In the genomic region with DNA sequence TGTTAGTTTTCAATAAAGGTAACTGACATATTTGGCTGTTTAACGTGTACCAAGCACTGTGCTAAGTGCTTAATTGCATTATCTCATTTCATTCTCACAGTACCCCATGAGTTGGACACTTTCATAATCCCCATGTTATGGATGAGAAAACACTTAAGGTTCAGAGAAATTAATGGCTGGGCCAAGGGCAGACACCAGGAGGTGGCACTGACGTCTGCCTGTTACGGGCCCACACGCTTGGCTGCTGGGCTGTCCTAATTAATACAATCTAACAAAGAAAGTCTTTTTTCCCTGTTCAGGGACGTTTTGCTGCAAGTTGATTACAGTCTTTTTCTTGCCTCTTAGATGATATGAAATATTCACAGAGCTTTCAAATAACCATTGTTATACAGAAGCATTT, we compare ENCODE assay signal across 22 cellular contexts. TPM values are rescaled to one million over a fixed set of nuclear protein-coding genes. Genes with fewer than 3 reads are reported as not detected.
DNase-seq lines count a peak whose midpoint lies in the region; ATAC-seq, FAIRE-seq and TF ChIP-seq lines count a peak whose summit lies in the region.
"Had no signal": no experiment of that assay in that cellular context is flagged by ENCODE, and none has a peak within 500 bp of the region (broad histone marks: within the 10 kb centered on the region; RNA-seq: fewer than 3 reads in every experiment).

No MANE protein-coding gene starts in this region.

- CTCF ChIA-PET in K562 (lab: Yijun Ruan, JAX; ENCODE audit: low intra/inter-chr PET ratio), result no interaction called here
- CTCF ChIA-PET in CD8-positive, alpha-beta memory T cell (lab: Charles Lee), result no interaction called here

- TF ChIP-seq CTCF in K562 (IDR thresholded peaks at IDR 0.05 in 2 of 3, conservative IDR thresholded peaks at IDR 0.05 in 1 of 3; ENCODE audit: insufficient read depth in 2 of 3, low read depth in 1 of 3, low read length in 3 of 3), result no peak

- no peaks in the 10 kb centered on the region for H3K9me1 ChIP-seq in K562 (ENCODE audit: control insufficient read depth, insufficient read depth, low read length)

- in situ Hi-C loops in K562 (cut with MboI), result no loop called here

- no TSS peak for BruUV-seq in K562 (replicated peaks; lab: Mats Ljungman, UMichigan)

- H2AFZ ChIP-seq in K562 (ENCODE audit: low read depth, low read length), result no peak overlapping the region
- H2AFZ ChIP-seq: GM23248 had no signal

- H3K27ac ChIP-seq in K562 (ENCODE audit: extremely low read depth, low read depth, low read length), result no peak overlapping the region
- no peak overlapping the region for H3K27ac ChIP-seq in CD8-positive, alpha-beta memory T cell (ENCODE audit: low read depth, low read length)
- H3K27ac ChIP-seq: GM23248 had no signal

- no peaks in the 10 kb centered on the region for H3K4me1 Mint-ChIP-seq in CD8-positive, alpha-beta memory T cell

- no peaks in the 10 kb centered on the region for H3K79me2 ChIP-seq in K562 (ENCODE audit: control insufficient read depth, insufficient read depth, low read length)

- no peak for TF ChIP-seq RAD21 in K562 (CRISPR knock-in tag; conservative IDR thresholded peaks at IDR 0.05 in 1 of 2, IDR thresholded peaks at IDR 0.05 in 1 of 2)

- H3K4me1 ChIP-seq in K562 (replicated peaks in 1 of 2; ENCODE audit: control insufficient read depth in 2 of 2, insufficient read depth in 2 of 2, low read length in 2 of 2), result no peaks in the 10 kb centered on the region
- H3K4me1 ChIP-seq in CD8-positive, alpha-beta memory T cell (ENCODE audit: insufficient read depth, low read length), result no peaks in the 10 kb centered on the region

- no peaks in the 10 kb centered on the region for H3K36me3 ChIP-seq in K562 (ENCODE audit: control insufficient read depth, insufficient read depth, low read length)
- no peaks in the 10 kb centered on the region for H3K36me3 ChIP-seq in CD8-positive, alpha-beta memory T cell (ENCODE audit: insufficient read depth, low read length)

- intact Hi-C loops in K562 (cut with micrococcal nuclease), result no loop called here

- H3K9ac ChIP-seq in K562 (ENCODE audit: insufficient read depth in 1 of 2, low read depth in 2 of 2, low read length in 2 of 2), result no peak overlapping the region
- H3K9ac ChIP-seq: BLaER1 treated with 17β-estradiol and CSF1 and Interleukin-3, amounts not matched to agents 10 nM and 100 nM; GM23248 had no signal

- no peak overlapping the region for H3K4me3 ChIP-seq in K562
- no peak overlapping the region for H3K4me3 ChIP-seq in CD8-positive, alpha-beta memory T cell (ENCODE audit: low read length)
- H3K4me3 ChIP-seq: BLaER1 treated with 17β-estradiol and CSF1 and Interleukin-3, amounts not matched to agents 10 nM and 100 nM; GM23248 had no signal

- peaks cover 0 to 13% (median 0%) of the 10 kb centered on the region in 3 donors for H3K36me3 Mint-ChIP-seq in CD8-positive, alpha-beta memory T cell

- H3K4me2 ChIP-seq in K562 (ENCODE audit: insufficient read depth, low read length), result no peak overlapping the region

- H3K27ac Mint-ChIP-seq in CD8-positive, alpha-beta memory T cell, result no peak overlapping the region
- H3K27ac Mint-ChIP-seq: CD4-positive, alpha-beta T cell had no signal

- WGBS in K562 (ENCODE audit: insufficient coverage, low coverage, missing lambda C conversion rate), result 0% methylated on average over 5 of the region's 5 CpGs

- no peak for TF ChIP-seq EP300 in K562 (IDR thresholded peaks at IDR 0.05; ENCODE audit: low read length)

- peak; percentile 15 for FAIRE-seq in K562 (lab: Jason Lieb, UNC)
- FAIRE-seq: D721Med, G401.6, GM12891, H54 had no signal

- POLR2A ChIA-PET in K562 (lab: Yijun Ruan, JAX), result no interaction called here
- POLR2A ChIA-PET in CD8-positive, alpha-beta memory T cell (lab: Charles Lee), result no interaction called here

- DNase-seq in Ammon's horn (ENCODE audit: low spot score) (peak; percentile 35), K562 (ENCODE audit: extremely low read depth in 1 of 4, low spot score in 3 of 4) (no peak), iPS-NIHi11 (ENCODE audit: low spot score) (peak; percentile 24), pons (ENCODE audit: low spot score) (peak; percentile 68)
- DNase-seq in CD8-positive, alpha-beta memory T cell, result no peak
- DNase-seq in activated T-cell treated with anti-CD3 and anti-CD28 coated beads, Interleukin-2, amount 50 U/mL, for 48 hours, result no peak
- DNase-seq: 8988T; AML-193; CD4-positive, alpha-beta T cell; COR-L47; DMS153; DMS79 treated with DMSO at 0.1 percent for 48 hours; EL; GM23248 had no signal

- peaks cover 6 to 27% of the 10 kb centered on the region in 2 donors for H3K27me3 Mint-ChIP-seq in CD8-positive, alpha-beta memory T cell
- H3K27me3 Mint-ChIP-seq: CD4-positive, alpha-beta T cell had no signal

- H3K4me3 Mint-ChIP-seq in CD8-positive, alpha-beta memory T cell, result no peak overlapping the region
- H3K4me3 Mint-ChIP-seq: CD4-positive, alpha-beta T cell had no signal

- ATAC-seq in K562, result no peak
- no peak for ATAC-seq in HG02623 (IDR thresholded peaks at IDR 0.05; ENCODE audit: unreplicated experiment)
- ATAC-seq in HG03108 (IDR thresholded peaks at IDR 0.05; ENCODE audit: unreplicated experiment), result no peak

- TF ChIP-seq POLR2A in K562 (conservative IDR thresholded peaks at IDR 0.05), result no peak

- H4K20me1 ChIP-seq in K562 (replicated peaks; ENCODE audit: control insufficient read depth, insufficient read depth, low read length), result no peaks in the 10 kb centered on the region
- H4K20me1 ChIP-seq: BLaER1 treated with 17β-estradiol and CSF1 and Interleukin-3, amounts not matched to agents 10 nM and 100 nM had no signal

- H3K27me3 ChIP-seq in K562 (ENCODE audit: control insufficient read depth in 2 of 2, insufficient read depth in 2 of 2, low read length in 2 of 2), result peaks cover 4 to 20% of the 10 kb centered on the region in 2 experiments; a peak in 3 of 5 replicates
- H3K27me3 ChIP-seq in CD8-positive, alpha-beta memory T cell (ENCODE audit: insufficient read depth, low read length, poor library complexity, severe bottlenecking), result no peaks in the 10 kb centered on the region
- H3K27me3 ChIP-seq: BLaER1 treated with 17β-estradiol and CSF1 and Interleukin-3, amounts not matched to agents 10 nM and 100 nM had no signal

- H3K9me3 ChIP-seq in K562 (replicated peaks; ENCODE audit: control insufficient read depth, insufficient read depth, low read depth, low read length), result no peaks in the 10 kb centered on the region
- no peaks in the 10 kb centered on the region for H3K9me3 ChIP-seq in CD8-positive, alpha-beta memory T cell (ENCODE audit: low read length)

- peaks cover 8 to 14% (median 12%) of the 10 kb centered on the region in 5 donors for H3K9me3 Mint-ChIP-seq in CD8-positive, alpha-beta memory T cell

RNA-seq across cellular contexts. Expression of gene DYDC2, which starts 16.1 kb away (rescaled TPM):
- not detected in 2 replicates for total RNA-seq in K562 (2011; cell fraction: chromatin; rRNA removed; ENCODE audit: low replicate concordance)
- not detected in 2 replicates for total RNA-seq in K562 (2011; cell fraction: nucleolus; rRNA removed)
- total RNA-seq in K562 (2011; cell fraction: nucleoplasm; rRNA removed), result not detected in 2 replicates
- total RNA-seq in K562 (2014; rRNA removed) (0.12 TPM in 1 of 2 replicates, not detected in the other), K562 (2014; rRNA removed; fragmentation: Illumina TruSeq; extraction: Trizol) (0.11 TPM in 1 of 2 replicates, not detected in the other), K562 (2015; rRNA removed; fragmentation: Illumina TruSeq; extraction: Trizol) (0.11 TPM in 1 of 2 replicates, not detected in the other), K562 (2021) (not detected in 2 replicates)
- polyA plus RNA-seq in K562 (2011; rRNA removed) (not detected in 2 replicates), K562 (2014; fragmentation: Illumina TruSeq; extraction: Trizol) (0.06 TPM in 1 of 2 replicates, not detected in the other), K562 (2014; fragmentation: Nextera tagmentation; extraction: Ambion mirVana) (under 1 TPM in 1 of 2 experiments, not detected in 1; 0.18 TPM), K562 (2014; rRNA removed) (0.34 TPM in 1 of 2 replicates, not detected in the other)
- not detected in 2 replicates for polyA plus RNA-seq in K562 (2011; cell fraction: cytosol; rRNA removed)
- polyA plus RNA-seq in K562 (2011; cell fraction: nucleus; rRNA removed), result not detected in 2 replicates
- polyA plus RNA-seq in K562 (2012), result 0.07 and 0.87 TPM in 2 replicates
- polyA minus RNA-seq in K562 (2011; rRNA and poly(A)+ RNA removed), result not detected in 2 replicates
- not detected in 2 replicates for polyA minus RNA-seq in K562 (2011; cell fraction: cytosol; rRNA and poly(A)+ RNA removed)
- polyA minus RNA-seq in K562 (2011; cell fraction: nucleus; rRNA and poly(A)+ RNA removed), result not detected in 2 replicates
- not detected for total RNA-seq in CD8-positive, alpha-beta memory T cell
- polyA plus RNA-seq in CD8-positive, alpha-beta memory T cell, result not detected
- total RNA-seq: CD4-positive, alpha-beta T cell; GM23248 had no signal
- polyA plus RNA-seq: GM23248 had no signal

RNA-seq across cellular contexts. Expression of gene DYDC1, which starts 16.1 kb away (rescaled TPM):
- total RNA-seq in K562 (2011; cell fraction: chromatin; rRNA removed; ENCODE audit: low replicate concordance), result not detected in 2 replicates
- not detected in 2 replicates for total RNA-seq in K562 (2011; cell fraction: nucleolus; rRNA removed)
- total RNA-seq in K562 (2011; cell fraction: nucleoplasm; rRNA removed), result not detected in 2 replicates
- total RNA-seq in K562 (2014; rRNA removed) (not detected in 2 replicates), K562 (2014; rRNA removed; fragmentation: Illumina TruSeq; extraction: Trizol) (not detected in 2 replicates), K562 (2015; rRNA removed; fragmentation: Illumina TruSeq; extraction: Trizol) (not detected in 2 replicates), K562 (2021) (not detected in 2 replicates)
- polyA plus RNA-seq in K562 (2011; rRNA removed) (not detected in 2 replicates), K562 (2014; fragmentation: Illumina TruSeq; extraction: Trizol) (not detected in 2 replicates), K562 (2014; fragmentation: Nextera tagmentation; extraction: Ambion mirVana) (not detected), K562 (2014; rRNA removed) (not detected in 2 replicates)
- not detected in 2 replicates for polyA plus RNA-seq in K562 (2011; cell fraction: cytosol; rRNA removed)
- not detected in 2 replicates for polyA plus RNA-seq in K562 (2011; cell fraction: nucleus; rRNA removed)
- not detected in 2 replicates for polyA plus RNA-seq in K562 (2012)
- not detected in 2 replicates for polyA minus RNA-seq in K562 (2011; rRNA and poly(A)+ RNA removed)
- not detected in 2 replicates for polyA minus RNA-seq in K562 (2011; cell fraction: cytosol; rRNA and poly(A)+ RNA removed)
- not detected in 2 replicates for polyA minus RNA-seq in K562 (2011; cell fraction: nucleus; rRNA and poly(A)+ RNA removed)
- total RNA-seq in CD8-positive, alpha-beta memory T cell, result not detected
- not detected for polyA plus RNA-seq in CD8-positive, alpha-beta memory T cell
- total RNA-seq: CD4-positive, alpha-beta T cell; GM23248; HT1080 had no signal
- polyA plus RNA-seq: GM23248 had no signal

RNA-seq across cellular contexts. Expression of gene PRXL2A, which starts 35.7 kb away (rescaled TPM):
- 0.28 and 1.1 TPM in 2 replicates for total RNA-seq in K562 (2011; cell fraction: chromatin; rRNA removed; ENCODE audit: low replicate concordance)
- 0.33 and 0.53 TPM in 2 replicates for total RNA-seq in K562 (2011; cell fraction: nucleolus; rRNA removed)
- 0.61 and 0.88 TPM in 2 replicates for total RNA-seq in K562 (2011; cell fraction: nucleoplasm; rRNA removed)
- total RNA-seq in K562 (2014; rRNA removed) (0.14 and 0.41 TPM in 2 replicates), K562 (2014; rRNA removed; fragmentation: Illumina TruSeq; extraction: Trizol) (0.64 and 0.84 TPM in 2 replicates), K562 (2015; rRNA removed; fragmentation: Illumina TruSeq; extraction: Trizol) (1.2 and 1.4 TPM in 2 replicates), K562 (2021) (0.71 and 0.87 TPM in 2 replicates)
- polyA plus RNA-seq in K562 (2011; rRNA removed) (0.14 and 0.75 TPM in 2 replicates), K562 (2014; fragmentation: Illumina TruSeq; extraction: Trizol) (0.83 and 1.1 TPM in 2 replicates), K562 (2014; fragmentation: Nextera tagmentation; extraction: Ambion mirVana) (under 1 TPM; 0.17 to 0.53 TPM), K562 (2014; rRNA removed) (0.78 and 2.1 TPM in 2 replicates)
- 0.09 and 0.12 TPM in 2 replicates for polyA plus RNA-seq in K562 (2011; cell fraction: cytosol; rRNA removed)
- polyA plus RNA-seq in K562 (2011; cell fraction: nucleus; rRNA removed), result 0.11 TPM in 1 of 2 replicates, not detected in the other
- polyA plus RNA-seq in K562 (2012), result 1.1 and 1.7 TPM in 2 replicates
- 0.21 TPM in 1 of 2 replicates, not detected in the other for polyA minus RNA-seq in K562 (2011; rRNA and poly(A)+ RNA removed)
- polyA minus RNA-seq in K562 (2011; cell fraction: cytosol; rRNA and poly(A)+ RNA removed), result 0.38 and 0.55 TPM in 2 replicates
- 0.22 TPM in 1 of 2 replicates, not detected in the other for polyA minus RNA-seq in K562 (2011; cell fraction: nucleus; rRNA and poly(A)+ RNA removed)
- 1 to 10 TPM; 8.1 to 8.3 TPM for total RNA-seq in CD8-positive, alpha-beta memory T cell
- 9.4 TPM for polyA plus RNA-seq in CD8-positive, alpha-beta memory T cell
- total RNA-seq: GM23248 had no signal

Comparison
In these comparisons a context has a peak if more than half of its experiments do, and no peak if none do; other contexts are left out.
1. DNase-seq: peak in Ammon's horn (single experiment), iPS-NIHi11 (single experiment) and pons (single experiment); none in K562 (0 of 4), CD8-positive, alpha-beta memory T cell (0 of 5) and activated T-cell treated with anti-CD3 and anti-CD28 coated beads, Interleukin-2, amount 50 U/mL, for 48 hours (0 of 2).